2 cellular contexts compared by ENCODE assay signal in the genomic region with DNA sequence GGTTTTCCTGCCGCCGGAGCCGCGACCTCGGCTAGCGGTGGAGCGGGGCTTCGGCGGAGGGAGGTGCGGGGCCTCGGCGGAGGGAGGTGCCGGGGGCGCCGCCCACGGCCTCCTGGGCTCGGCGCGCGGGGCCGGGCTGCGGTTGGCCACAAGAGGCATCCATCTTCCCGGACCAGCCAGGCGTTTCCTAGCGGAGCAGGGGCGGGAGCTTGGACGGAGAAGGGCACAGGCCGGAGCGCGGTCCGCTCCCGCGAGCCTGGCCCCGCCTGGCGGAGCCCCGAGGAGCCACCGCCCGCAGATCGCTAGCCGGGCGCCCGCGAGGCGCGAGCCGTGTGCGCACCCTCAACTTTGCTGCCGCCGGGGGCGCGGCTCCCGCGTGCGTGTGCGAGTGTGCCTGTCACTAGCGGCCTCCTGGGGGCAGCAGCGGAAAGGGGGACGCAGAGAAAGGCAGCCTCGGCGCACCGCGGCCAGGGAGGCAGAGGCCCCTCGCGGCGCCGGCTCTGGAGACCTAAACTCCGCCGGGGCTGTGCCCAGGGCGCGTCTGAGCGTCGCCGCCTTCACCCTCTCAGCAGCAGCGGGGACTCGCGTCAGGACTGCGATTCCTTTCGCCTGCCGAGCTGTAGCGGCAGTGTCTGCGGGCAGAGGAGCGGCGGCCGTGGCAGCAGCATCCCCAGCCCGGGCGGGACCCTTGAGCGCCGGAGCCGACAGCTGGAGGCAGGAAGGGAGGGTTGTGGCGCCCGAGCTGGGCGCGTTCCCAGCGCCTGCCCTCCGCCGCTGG.
TF ChIP-seq lines count a peak whose summit lies in the region.

No MANE protein-coding gene starts in this region.

TF ChIP-seq in HEK293, 187 proteins besides CTCF, POLR2A, EP300 and RAD21 (continued from another document and continues in another):
- TF ChIP-seq, protein P1, sequence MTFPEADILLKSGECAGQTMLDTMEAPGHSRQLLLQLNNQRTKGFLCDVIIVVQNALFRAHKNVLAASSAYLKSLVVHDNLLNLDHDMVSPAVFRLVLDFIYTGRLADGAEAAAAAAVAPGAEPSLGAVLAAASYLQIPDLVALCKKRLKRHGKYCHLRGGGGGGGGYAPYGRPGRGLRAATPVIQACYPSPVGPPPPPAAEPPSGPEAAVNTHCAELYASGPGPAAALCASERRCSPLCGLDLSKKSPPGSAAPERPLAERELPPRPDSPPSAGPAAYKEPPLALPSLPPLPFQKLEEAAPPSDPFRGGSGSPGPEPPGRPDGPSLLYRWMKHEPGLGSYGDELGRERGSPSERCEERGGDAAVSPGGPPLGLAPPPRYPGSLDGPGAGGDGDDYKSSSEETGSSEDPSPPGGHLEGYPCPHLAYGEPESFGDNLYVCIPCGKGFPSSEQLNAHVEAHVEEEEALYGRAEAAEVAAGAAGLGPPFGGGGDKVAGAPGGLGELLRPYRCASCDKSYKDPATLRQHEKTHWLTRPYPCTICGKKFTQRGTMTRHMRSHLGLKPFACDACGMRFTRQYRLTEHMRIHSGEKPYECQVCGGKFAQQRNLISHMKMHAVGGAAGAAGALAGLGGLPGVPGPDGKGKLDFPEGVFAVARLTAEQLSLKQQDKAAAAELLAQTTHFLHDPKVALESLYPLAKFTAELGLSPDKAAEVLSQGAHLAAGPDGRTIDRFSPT (tag by site-specific recombination; IDR thresholded peaks at IDR 0.05), result peak; percentile 76; the same call in 1 of the 2 replicates
- peak; percentile 54; the same call in 1 of the 2 replicates for TF ChIP-seq ZBTB17 (tag by site-specific recombination; IDR thresholded peaks at IDR 0.05)
- TF ChIP-seq ZNF184 (tag by site-specific recombination; IDR thresholded peaks at IDR 0.05), result peak; percentile 44; the same call in 1 of the 2 replicates
- TF ChIP-seq, protein P2, sequence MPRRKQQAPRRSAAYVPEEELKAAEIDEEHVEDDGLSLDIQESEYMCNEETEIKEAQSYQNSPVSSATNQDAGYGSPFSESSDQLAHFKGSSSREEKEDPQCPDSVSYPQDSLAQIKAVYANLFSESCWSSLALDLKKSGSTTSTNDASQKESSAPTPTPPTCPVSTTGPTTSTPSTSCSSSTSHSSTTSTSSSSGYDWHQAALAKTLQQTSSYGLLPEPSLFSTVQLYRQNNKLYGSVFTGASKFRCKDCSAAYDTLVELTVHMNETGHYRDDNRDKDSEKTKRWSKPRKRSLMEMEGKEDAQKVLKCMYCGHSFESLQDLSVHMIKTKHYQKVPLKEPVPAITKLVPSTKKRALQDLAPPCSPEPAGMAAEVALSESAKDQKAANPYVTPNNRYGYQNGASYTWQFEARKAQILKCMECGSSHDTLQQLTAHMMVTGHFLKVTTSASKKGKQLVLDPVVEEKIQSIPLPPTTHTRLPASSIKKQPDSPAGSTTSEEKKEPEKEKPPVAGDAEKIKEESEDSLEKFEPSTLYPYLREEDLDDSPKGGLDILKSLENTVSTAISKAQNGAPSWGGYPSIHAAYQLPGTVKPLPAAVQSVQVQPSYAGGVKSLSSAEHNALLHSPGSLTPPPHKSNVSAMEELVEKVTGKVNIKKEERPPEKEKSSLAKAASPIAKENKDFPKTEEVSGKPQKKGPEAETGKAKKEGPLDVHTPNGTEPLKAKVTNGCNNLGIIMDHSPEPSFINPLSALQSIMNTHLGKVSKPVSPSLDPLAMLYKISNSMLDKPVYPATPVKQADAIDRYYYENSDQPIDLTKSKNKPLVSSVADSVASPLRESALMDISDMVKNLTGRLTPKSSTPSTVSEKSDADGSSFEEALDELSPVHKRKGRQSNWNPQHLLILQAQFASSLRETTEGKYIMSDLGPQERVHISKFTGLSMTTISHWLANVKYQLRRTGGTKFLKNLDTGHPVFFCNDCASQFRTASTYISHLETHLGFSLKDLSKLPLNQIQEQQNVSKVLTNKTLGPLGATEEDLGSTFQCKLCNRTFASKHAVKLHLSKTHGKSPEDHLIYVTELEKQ (tag by site-specific recombination; IDR thresholded peaks at IDR 0.05; ENCODE audit: borderline replicate concordance), result no peak
- peak; percentile 79 for TF ChIP-seq KLF17 (tag by site-specific recombination; IDR thresholded peaks at IDR 0.05)
- TF ChIP-seq ZIC2 (tag by site-specific recombination; IDR thresholded peaks at IDR 0.05), result peak; percentile 72
- peak; percentile 61; the same call in 1 of the 2 replicates for TF ChIP-seq ZNF692 (tag by site-specific recombination; IDR thresholded peaks at IDR 0.05)
- peak; percentile 58 for TF ChIP-seq ZEB2 (tag by site-specific recombination; IDR thresholded peaks at IDR 0.05)
- TF ChIP-seq ZNF777 (tag by site-specific recombination; IDR thresholded peaks at IDR 0.05; ENCODE audit: borderline replicate concordance), result no peak
- peak; percentile 54; the same call in 1 of the 2 replicates for TF ChIP-seq ZNF501 (tag by site-specific recombination; IDR thresholded peaks at IDR 0.05)
- no peak for TF ChIP-seq ZNF114 (tag by site-specific recombination; IDR thresholded peaks at IDR 0.05)
- TF ChIP-seq ZNF394 (tag by site-specific recombination; IDR thresholded peaks at IDR 0.05; ENCODE audit: borderline replicate concordance), result peak; percentile 13; the same call in 1 of the 2 replicates
- TF ChIP-seq ZNF335 (tag by site-specific recombination; conservative IDR thresholded peaks at IDR 0.05), result no peak
- TF ChIP-seq ZBTB7A (tag by site-specific recombination; IDR thresholded peaks at IDR 0.05; ENCODE audit: low read depth), result peak; percentile 62; the same call in 1 of the 2 replicates
- peak; percentile 94 for TF ChIP-seq KLF10 (tag by site-specific recombination; IDR thresholded peaks at IDR 0.05)
- peak; percentile 89; the same call in 1 of the 2 replicates for TF ChIP-seq ZNF2 (tag by site-specific recombination; IDR thresholded peaks at IDR 0.05)
- no peak for TF ChIP-seq ZNF138 (tag by site-specific recombination; IDR thresholded peaks at IDR 0.05; ENCODE audit: borderline replicate concordance)
- TF ChIP-seq KLF1 (tag by site-specific recombination; IDR thresholded peaks at IDR 0.05), result peak; percentile 33
- peak; percentile 46 for TF ChIP-seq SP3 (tag by site-specific recombination; IDR thresholded peaks at IDR 0.05)
- TF ChIP-seq ZNF514 (tag by site-specific recombination; IDR thresholded peaks at IDR 0.05), result no peak
- TF ChIP-seq ZNF423 (tag by site-specific recombination; IDR thresholded peaks at IDR 0.05), result peak; percentile 84
- peak; percentile 98 for TF ChIP-seq ZNF341 (tag by site-specific recombination; IDR thresholded peaks at IDR 0.05; ENCODE audit: low read depth)

TF ChIP-seq in SK-N-SH, 30 proteins besides CTCF, POLR2A, EP300 and RAD21 (continued from another document):
- TF ChIP-seq, protein P3, sequence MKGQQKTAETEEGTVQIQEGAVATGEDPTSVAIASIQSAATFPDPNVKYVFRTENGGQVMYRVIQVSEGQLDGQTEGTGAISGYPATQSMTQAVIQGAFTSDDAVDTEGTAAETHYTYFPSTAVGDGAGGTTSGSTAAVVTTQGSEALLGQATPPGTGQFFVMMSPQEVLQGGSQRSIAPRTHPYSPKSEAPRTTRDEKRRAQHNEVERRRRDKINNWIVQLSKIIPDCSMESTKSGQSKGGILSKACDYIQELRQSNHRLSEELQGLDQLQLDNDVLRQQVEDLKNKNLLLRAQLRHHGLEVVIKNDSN (IDR thresholded peaks at IDR 0.05; ENCODE audit: borderline replicate concordance, low read depth), result no peak
- peak; percentile 84; the same call in 1 of the 2 replicates for TF ChIP-seq SIN3A (IDR thresholded peaks at IDR 0.05; ENCODE audit: borderline replicate concordance, low read depth, low read length)
- TF ChIP-seq EZH2phosphoT487 (IDR thresholded peaks at IDR 0.05; ENCODE audit: borderline replicate concordance, low read depth), result no peak
TF ChIP-seq in SK-N-SH: peak in this region for 12.
